Comparison of ENCODE assay signal across 1 cellular context in genomic region chr14:66842911-66843572, GRCh38.
TF ChIP-seq lines count a peak whose summit lies in the region.

No MANE protein-coding gene starts in this region.

TF ChIP-seq in GM23338, 12 proteins besides CTCF, POLR2A, EP300 and RAD21 (continued from another document):
- TF ChIP-seq ZNF462 (CRISPR knock-in tag; IDR thresholded peaks at IDR 0.05) (no peak), ETS1 (IDR thresholded peaks at IDR 0.05) (no peak), EZH2phosphoT487 (IDR thresholded peaks at IDR 0.05; ENCODE audit: unreplicated experiment) (no peak), CREB1 (CRISPR knock-in tag; IDR thresholded peaks at IDR 0.05; ENCODE audit: low read depth) (no peak), POLR2AphosphoS5 (IDR thresholded peaks at IDR 0.05; ENCODE audit: low read depth) (no peak)
